23 cellular contexts compared by ENCODE assay signal in genomic region chr20:23118144-23118543, GRCh38. TPM values are rescaled to one million over a fixed set of nuclear protein-coding genes. Genes with fewer than 3 reads are reported as not detected.
DNase-seq lines count a peak whose midpoint lies in the region; ATAC-seq and TF ChIP-seq lines count a peak whose summit lies in the region.
"Had no signal": no experiment of that assay in that cellular context is flagged by ENCODE, and none has a peak within 500 bp of the region (broad histone marks: within the 10 kb centered on the region; RNA-seq: fewer than 3 reads in every experiment).

No MANE protein-coding gene starts in this region.

- no peaks in the 10 kb centered on the region for H3K9me3 ChIP-seq in DND-41 (ENCODE audit: insufficient read depth, low read length, severe bottlenecking)
- H3K9me3 ChIP-seq in T-helper 17 cell (ENCODE audit: control insufficient read depth, low read length, poor library complexity, severe bottlenecking), result no peaks in the 10 kb centered on the region
- no peaks in the 10 kb centered on the region for H3K9me3 ChIP-seq in sigmoid colon
- H3K9me3 ChIP-seq: A549, MG63, Peyer's patch had no signal

- no peak for DNase-seq in DND-41
- no peak for DNase-seq in T-helper 17 cell
- DNase-seq in sigmoid colon, result peak; percentile 30
- no peak for DNase-seq in mesendoderm
- DNase-seq in stimulated activated naive CD8-positive, alpha-beta T cell treated with anti-CD3 and anti-CD28 coated beads, Interleukin-15, Interleukin-2, amounts not matched to agents 100 U/mL and 50 U/mL, for 24 hours, result no peak
- DNase-seq in activated CD4-positive, alpha-beta T cell treated with anti-CD3 and anti-CD28 coated beads, Interleukin-2, amount 10 ng/mL, durations not matched to agents 24 days and 14 days, result no peak
- DNase-seq: Calu3; CD4-positive, CD25-positive, alpha-beta regulatory T cell; DMS79; GDM1; GM23248; MG63; NCI-H1105 treated with DMSO at 0.1 percent for 48 hours; NCI-H187; NCI-H2171; NCI-H510A; SHP77 treated with DMSO at 0.1 percent for 48 hours had no signal

- H3K27ac ChIP-seq in DND-41 (ENCODE audit: low read length) (peak overlapping the region; percentile 94), sigmoid colon (no peak overlapping the region), mesendoderm (ENCODE audit: low read depth, low read length) (no peak overlapping the region)
- H3K27ac ChIP-seq: GM23248, KMS-11, Peyer's patch had no signal

- no peak overlapping the region for H2AFZ ChIP-seq in DND-41 (ENCODE audit: low read depth, low read length)
- H2AFZ ChIP-seq: GM23248 had no signal

- 80 to 87% methylated on average over 8 of the region's 8 CpGs for WGBS in sigmoid colon, 2 donors
- WGBS in mesendoderm (ENCODE audit: extremely low coverage, insufficient coverage, low lambda C conversion rate), result no CpG with 5 or more reads among the region's 8 CpGs

- peaks cover 19% of the 10 kb centered on the region for H3K27me3 Mint-ChIP-seq in T-helper 17 cell
- H3K27me3 Mint-ChIP-seq in activated CD4-positive, alpha-beta T cell treated with anti-CD3 and anti-CD28 coated beads, Interleukin-2, amount 10 ng/mL, durations not matched to agents 24 days and 14 days, result no peaks in the 10 kb centered on the region
- H3K27me3 Mint-ChIP-seq: CD4-positive, CD25-positive, alpha-beta regulatory T cell had no signal

- H2AK5ac ChIP-seq in mesendoderm (ENCODE audit: low read length), result no peak overlapping the region

- H2BK15ac ChIP-seq in mesendoderm (replicated peaks; ENCODE audit: low read depth), result no peak overlapping the region

- no peak overlapping the region for H3K23ac ChIP-seq in mesendoderm (ENCODE audit: low read length)

- no peaks in the 10 kb centered on the region for H3K27me3 ChIP-seq in DND-41 (ENCODE audit: insufficient read depth, low read length, poor library complexity)
- H3K27me3 ChIP-seq in sigmoid colon, result no peaks in the 10 kb centered on the region
- H3K27me3 ChIP-seq in mesendoderm (ENCODE audit: insufficient read depth, low read length, poor library complexity), result no peaks in the 10 kb centered on the region
- H3K27me3 ChIP-seq: MG63, Peyer's patch had no signal

- H4K8ac ChIP-seq in mesendoderm (ENCODE audit: low read depth, low read length), result no peak overlapping the region

- no peak overlapping the region; the same call in 1 of the 2 replicates for H3K9ac ChIP-seq in DND-41 (ENCODE audit: low read depth, low read length)
- no peak overlapping the region for H3K9ac ChIP-seq in mesendoderm (ENCODE audit: low read length)
- H3K9ac ChIP-seq: GM23248, KMS-11 had no signal

- no peak overlapping the region for H3K4ac ChIP-seq in mesendoderm (ENCODE audit: low read depth, low read length)

- H3K56ac ChIP-seq in mesendoderm (ENCODE audit: low read length), result no peak overlapping the region

- ATAC-seq in DND-41 (ENCODE audit: insufficient read depth, low read depth) (no peak), GM19351 (IDR thresholded peaks at IDR 0.05; ENCODE audit: unreplicated experiment) (peak; percentile 49), T-helper 17 cell (no peak), HG02840 (IDR thresholded peaks at IDR 0.05; ENCODE audit: low FRiP score, unreplicated experiment) (no peak)
- ATAC-seq in stimulated activated naive CD8-positive, alpha-beta T cell treated with anti-CD3 and anti-CD28 coated beads, Interleukin-15, Interleukin-2, amounts not matched to agents 100 U/mL and 50 U/mL, for 24 hours, result no peak
- ATAC-seq: A549, HepG2 had no signal

- no peak overlapping the region for H2BK120ac ChIP-seq in mesendoderm (ENCODE audit: low read depth, low read length)

- H3K4me1 ChIP-seq in DND-41 (ENCODE audit: insufficient read depth, low read length) (peaks cover 99% of the 10 kb centered on the region), sigmoid colon (no peaks in the 10 kb centered on the region), mesendoderm (ENCODE audit: control insufficient read depth, low read depth, low read length) (peaks cover 2% of the 10 kb centered on the region)
- H3K4me1 ChIP-seq: A549, Peyer's patch had no signal

- H3K4me1 Mint-ChIP-seq in T-helper 17 cell, result peaks cover 19% of the 10 kb centered on the region
- H3K4me1 Mint-ChIP-seq in activated CD4-positive, alpha-beta T cell treated with anti-CD3 and anti-CD28 coated beads, Interleukin-2, amount 10 ng/mL, durations not matched to agents 24 days and 14 days, result no peaks in the 10 kb centered on the region

- no peak overlapping the region for H4K5ac ChIP-seq in mesendoderm (ENCODE audit: low read length)

- H3K36me3 Mint-ChIP-seq in T-helper 17 cell (ENCODE audit: low read depth), result no peaks in the 10 kb centered on the region
- H3K36me3 Mint-ChIP-seq in activated CD4-positive, alpha-beta T cell treated with anti-CD3 and anti-CD28 coated beads, Interleukin-2, amount 10 ng/mL, durations not matched to agents 24 days and 14 days (ENCODE audit: low read depth), result no peaks in the 10 kb centered on the region
- H3K36me3 Mint-ChIP-seq: CD4-positive, CD25-positive, alpha-beta regulatory T cell had no signal

- TF ChIP-seq EP300 in sigmoid colon (IDR thresholded peaks at IDR 0.05), result no peak

- no peaks in the 10 kb centered on the region for H3K9me3 Mint-ChIP-seq in activated CD4-positive, alpha-beta T cell treated with anti-CD3 and anti-CD28 coated beads, Interleukin-2, amount 10 ng/mL, durations not matched to agents 24 days and 14 days
- H3K9me3 Mint-ChIP-seq: CD4-positive, CD25-positive, alpha-beta regulatory T cell had no signal

- H3K27ac Mint-ChIP-seq in T-helper 17 cell, result no peak overlapping the region
- no peak overlapping the region for H3K27ac Mint-ChIP-seq in activated CD4-positive, alpha-beta T cell treated with anti-CD3 and anti-CD28 coated beads, Interleukin-2, amount 10 ng/mL, durations not matched to agents 24 days and 14 days
- H3K27ac Mint-ChIP-seq: CD4-positive, CD25-positive, alpha-beta regulatory T cell had no signal

- no peak overlapping the region for H3K4me3 ChIP-seq in DND-41 (ENCODE audit: low read depth in 1 of 2, low read length in 2 of 2)
- no peak overlapping the region for H3K4me3 ChIP-seq in sigmoid colon
- no peak overlapping the region for H3K4me3 ChIP-seq in mesendoderm (ENCODE audit: low read length)
- H3K4me3 ChIP-seq: A549, GM23248, MG63, Peyer's patch had no signal

- H3K4me3 Mint-ChIP-seq in T-helper 17 cell, result peak overlapping the region; percentile 25
- H3K4me3 Mint-ChIP-seq in activated CD4-positive, alpha-beta T cell treated with anti-CD3 and anti-CD28 coated beads, Interleukin-2, amount 10 ng/mL, durations not matched to agents 24 days and 14 days, result no peak overlapping the region
- H3K4me3 Mint-ChIP-seq: CD4-positive, CD25-positive, alpha-beta regulatory T cell had no signal

- H3K79me2 ChIP-seq in DND-41 (ENCODE audit: insufficient read depth, low read length) (peaks cover 19% of the 10 kb centered on the region), mesendoderm (ENCODE audit: control insufficient read depth, insufficient read depth, low read length) (no peaks in the 10 kb centered on the region)

- no peaks in the 10 kb centered on the region for H3K79me1 ChIP-seq in mesendoderm (ENCODE audit: low read length)

- TF ChIP-seq CTCF in DND-41 (IDR thresholded peaks at IDR 0.05; ENCODE audit: borderline replicate concordance, extremely low read depth, low read length, poor library complexity, severe bottlenecking) (no peak), sigmoid colon (IDR thresholded peaks at IDR 0.05) (no peak)

- intact Hi-C loops in sigmoid colon (cut with DNase I), result no loop called here
- intact Hi-C loops in activated CD4-positive, alpha-beta T cell treated with anti-CD3 and anti-CD28 coated beads, Interleukin-2, amount 10 ng/mL, durations not matched to agents 24 days and 14 days (cut with micrococcal nuclease), result no loop called here

- H3K4me2 ChIP-seq in DND-41 (ENCODE audit: insufficient read depth, low read length), result no peak overlapping the region
- H3K4me2 ChIP-seq in mesendoderm (ENCODE audit: low read length), result no peak overlapping the region
- H3K4me2 ChIP-seq: A549, KMS-11 had no signal

- no peaks in the 10 kb centered on the region for H3K36me3 ChIP-seq in DND-41 (ENCODE audit: insufficient read depth, low read length)
- H3K36me3 ChIP-seq in sigmoid colon, result no peaks in the 10 kb centered on the region
- H3K36me3 ChIP-seq in mesendoderm (ENCODE audit: control insufficient read depth, insufficient read depth, low read length), result no peaks in the 10 kb centered on the region
- H3K36me3 ChIP-seq: MG63, Peyer's patch had no signal

- H2BK5ac ChIP-seq in mesendoderm (ENCODE audit: low read length), result no peak overlapping the region

- H4K20me1 ChIP-seq in DND-41 (ENCODE audit: insufficient read depth, low read length), result no peaks in the 10 kb centered on the region

- no peak overlapping the region for H3K18ac ChIP-seq in mesendoderm (ENCODE audit: low read length)

- TF ChIP-seq POLR2A in sigmoid colon (IDR thresholded peaks at IDR 0.05), result no peak

RNA-seq across cellular contexts. Expression of gene CD93, which starts 32.0 kb away (rescaled TPM):
- total RNA-seq in T-helper 17 cell (1 to 10 TPM; 2.1 to 6.4 TPM), sigmoid colon (10 to 100 TPM; 14.2 to 27.2 (median 17.7) TPM)
- 10 to 100 TPM in 2 of 3 donors, 1 to 10 TPM in 1; 1.8 to 14.5 (median 10.6) TPM for polyA plus RNA-seq in sigmoid colon
- under 0.01 TPM for polyA plus RNA-seq in mesendoderm (2013, experiment 1 of 2)
- 0.01 TPM for polyA plus RNA-seq in mesendoderm (2013, experiment 2 of 2)
- total RNA-seq in activated CD4-positive, alpha-beta T cell treated with anti-CD3 and anti-CD28 coated beads, Interleukin-2, amount 10 ng/mL, durations not matched to agents 24 days and 14 days, result 1.5 and 1.7 TPM in 2 replicates
- total RNA-seq: Calu3, GM23248, HepG2 had no signal
- polyA plus RNA-seq: A549, HepG2 had no signal
